In the genomic region with DNA sequence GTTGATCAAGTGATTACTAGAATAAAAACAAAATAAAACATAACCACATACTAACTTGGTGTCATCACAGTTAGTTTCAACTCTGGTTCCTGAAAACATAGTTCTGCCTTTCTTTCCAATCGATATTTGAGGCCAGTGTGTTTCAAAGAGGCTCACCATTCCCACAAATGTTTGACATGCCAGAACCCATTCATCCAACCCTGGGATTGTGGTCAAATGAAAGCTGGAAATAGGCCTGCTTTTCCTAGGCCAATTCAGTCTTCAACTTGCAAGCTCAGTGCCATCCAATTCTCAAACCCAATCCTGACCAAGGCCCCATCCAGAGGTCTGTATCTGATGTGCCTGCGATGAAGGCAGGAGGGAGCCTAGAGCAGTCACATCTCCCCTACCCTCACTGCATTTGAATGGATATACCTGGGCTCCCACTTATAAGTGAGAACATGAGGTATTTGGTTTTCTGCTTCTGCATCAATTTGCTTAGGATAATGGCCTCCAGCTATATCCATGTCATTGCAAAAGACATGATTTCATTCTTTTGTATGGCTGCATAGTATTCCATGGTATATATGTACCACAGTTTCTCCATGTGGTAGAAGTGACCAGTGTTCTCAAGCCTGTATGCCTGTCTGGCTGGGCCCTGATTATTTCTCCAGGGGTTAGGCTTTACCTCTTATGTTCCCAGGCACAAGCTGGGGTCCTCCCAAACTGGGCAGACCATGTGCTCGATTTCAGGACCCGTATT, we compare ENCODE assay signal across 16 cellular contexts.
DNase-seq lines count a peak whose midpoint lies in the region; ATAC-seq, FAIRE-seq and TF ChIP-seq lines count a peak whose summit lies in the region.
"Had no signal": no experiment of that assay in that cellular context is flagged by ENCODE, and none has a peak within 500 bp of the region (broad histone marks: within the 10 kb centered on the region; RNA-seq: fewer than 3 reads in every experiment).

No MANE protein-coding gene starts in this region.

- no peak overlapping the region for H2BK120ac ChIP-seq in mesenchymal stem cell (ENCODE audit: low read depth, low read length)

- no peak overlapping the region for H3K23ac ChIP-seq in mesenchymal stem cell (ENCODE audit: low read length in 2 of 2)

- H3K4me1 ChIP-seq in astrocyte (ENCODE audit: insufficient read depth, low read length) (peaks cover 11% of the 10 kb centered on the region), mesenchymal stem cell (ENCODE audit: control insufficient read depth, insufficient read depth, low read depth, low read length) (peaks cover 1% of the 10 kb centered on the region), vagina (peaks cover 29% of the 10 kb centered on the region)
- H3K4me1 ChIP-seq in CD8-positive, alpha-beta memory T cell (ENCODE audit: insufficient read depth, low read length) = no peaks in the 10 kb centered on the region

- no peak overlapping the region for H3K27ac ChIP-seq in astrocyte (ENCODE audit: low read depth, low read length)
- no peak overlapping the region for H3K27ac ChIP-seq in mesenchymal stem cell (ENCODE audit: low read length, poor library complexity, severe bottlenecking)
- peak overlapping the region; percentile 27 for H3K27ac ChIP-seq in vagina
- H3K27ac ChIP-seq in CD8-positive, alpha-beta memory T cell (ENCODE audit: low read depth, low read length) = no peak overlapping the region
- H3K27ac ChIP-seq: GM23248, HL-60 had no signal

- peaks cover 24% of the 10 kb centered on the region for H3K4me1 Mint-ChIP-seq in astrocyte (ENCODE audit: low read depth, unreplicated experiment)
- no peaks in the 10 kb centered on the region for H3K4me1 Mint-ChIP-seq in CD8-positive, alpha-beta memory T cell
- H3K4me1 Mint-ChIP-seq: B cell had no signal

- H2AK5ac ChIP-seq in mesenchymal stem cell (ENCODE audit: low read length, severe bottlenecking) = peak overlapping the region; percentile 49

- WGBS in mesenchymal stem cell = 100% methylated on average over 4 of the region's 4 CpGs

- H3K27me3 ChIP-seq in astrocyte (ENCODE audit: insufficient read depth, low read length) = no peaks in the 10 kb centered on the region
- H3K27me3 ChIP-seq in mesenchymal stem cell (ENCODE audit: control insufficient read depth in 1 of 2, insufficient read depth in 1 of 2, low read length in 2 of 2) = no peaks in the 10 kb centered on the region
- no peaks in the 10 kb centered on the region for H3K27me3 ChIP-seq in vagina
- no peaks in the 10 kb centered on the region for H3K27me3 ChIP-seq in CD8-positive, alpha-beta memory T cell (ENCODE audit: insufficient read depth, low read length, poor library complexity, severe bottlenecking)

- H4K91ac ChIP-seq in mesenchymal stem cell (ENCODE audit: low read length) = peak overlapping the region; percentile 3

- intact Hi-C loops in vagina (cut with DNase I) = no loop called here

- TF ChIP-seq POLR2A in H54 (IDR thresholded peaks at IDR 0.05; ENCODE audit: low read depth, low read length) = no peak
- no peak for TF ChIP-seq POLR2A in vagina (IDR thresholded peaks at IDR 0.05)

- no peak for ATAC-seq in HG02981 (IDR thresholded peaks at IDR 0.05; ENCODE audit: unreplicated experiment)

- H2BK5ac ChIP-seq in mesenchymal stem cell (ENCODE audit: low read depth, low read length, poor library complexity, severe bottlenecking) = no peak overlapping the region

- H3K14ac ChIP-seq in mesenchymal stem cell (ENCODE audit: low read length in 2 of 2) = no peak overlapping the region

- no peaks in the 10 kb centered on the region for H4K20me1 ChIP-seq in astrocyte (ENCODE audit: insufficient read depth, low read length)

- H3K4me3 Mint-ChIP-seq in astrocyte (ENCODE audit: unreplicated experiment) = no peak overlapping the region
- no peak overlapping the region for H3K4me3 Mint-ChIP-seq in CD8-positive, alpha-beta memory T cell
- H3K4me3 Mint-ChIP-seq: B cell; CD4-positive, alpha-beta T cell had no signal

- no peak for DNase-seq in H54 (ENCODE audit: insufficient read length, low spot score)
- DNase-seq in astrocyte (ENCODE audit: low read depth) = no peak
- no peak for DNase-seq in mesenchymal stem cell
- no peak for DNase-seq in vagina (ENCODE audit: extremely low spot score in 2 of 2)
- DNase-seq in activated T-cell treated with anti-CD3 and anti-CD28 coated beads for 4 hours = no peak
- no peak for DNase-seq in CD8-positive, alpha-beta memory T cell
- DNase-seq: ACHN; C1 segment of cervical spinal cord; CD4-positive, alpha-beta T cell; DMS79; GM23248; H7; KG1 had no signal

- POLR2A ChIA-PET in CD8-positive, alpha-beta memory T cell (lab: Charles Lee) = no interaction called here

- H2AFZ ChIP-seq in astrocyte (ENCODE audit: low read depth, low read length) = no peak overlapping the region
- no peak overlapping the region for H2AFZ ChIP-seq in mesenchymal stem cell (ENCODE audit: low read depth, low read length)
- H2AFZ ChIP-seq: GM23248 had no signal

- no peaks in the 10 kb centered on the region for H3K9me3 Mint-ChIP-seq in astrocyte (ENCODE audit: unreplicated experiment)
- no peaks in the 10 kb centered on the region for H3K9me3 Mint-ChIP-seq in CD8-positive, alpha-beta memory T cell
- H3K9me3 Mint-ChIP-seq: CD4-positive, alpha-beta T cell had no signal

- TF ChIP-seq CTCF in astrocyte (IDR thresholded peaks at IDR 0.05; ENCODE audit: insufficient read depth, low read depth, low read length) (no peak), vagina (IDR thresholded peaks at IDR 0.05) (no peak)

- H3K9me3 ChIP-seq in astrocyte (ENCODE audit: insufficient read depth, low read depth, low read length) = no peaks in the 10 kb centered on the region
- no peaks in the 10 kb centered on the region for H3K9me3 ChIP-seq in mesenchymal stem cell (ENCODE audit: control insufficient read depth, low read length)
- H3K9me3 ChIP-seq in vagina = no peaks in the 10 kb centered on the region
- H3K9me3 ChIP-seq in CD8-positive, alpha-beta memory T cell (ENCODE audit: low read length) = no peaks in the 10 kb centered on the region

- H2BK15ac ChIP-seq in mesenchymal stem cell (ENCODE audit: low read depth, poor library complexity, severe bottlenecking) = no peak overlapping the region

- peaks cover 14% of the 10 kb centered on the region for H3K36me3 Mint-ChIP-seq in astrocyte (ENCODE audit: low read depth, unreplicated experiment)
- H3K36me3 Mint-ChIP-seq in CD8-positive, alpha-beta memory T cell = peaks cover 11 to 59% (median 23%) of the 10 kb centered on the region in 3 donors

- FAIRE-seq in H54 (lab: Jason Lieb, UNC) (peak; percentile 11), astrocyte (lab: Jason Lieb, UNC) (no peak)

- H3K27me3 Mint-ChIP-seq in astrocyte (ENCODE audit: low read depth, unreplicated experiment) = no peaks in the 10 kb centered on the region
- H3K27me3 Mint-ChIP-seq in CD8-positive, alpha-beta memory T cell = peaks cover 0 to 1% of the 10 kb centered on the region in 2 donors
- H3K27me3 Mint-ChIP-seq: B cell; CD4-positive, alpha-beta T cell had no signal

- H3K79me1 ChIP-seq in mesenchymal stem cell (replicated peaks; ENCODE audit: low read length, poor library complexity, severe bottlenecking) = no peaks in the 10 kb centered on the region

- H3K4me2 ChIP-seq in astrocyte (ENCODE audit: low read length) (no peak overlapping the region), mesenchymal stem cell (ENCODE audit: low read length, poor library complexity, severe bottlenecking) (peak overlapping the region; percentile 11)

- H3K36me3 ChIP-seq in astrocyte (ENCODE audit: insufficient read depth, low read length) (no peaks in the 10 kb centered on the region), mesenchymal stem cell (ENCODE audit: control insufficient read depth in 1 of 2, insufficient read depth in 2 of 2, low read depth in 1 of 2, low read length in 2 of 2) (peaks cover 14 to 59% of the 10 kb centered on the region in 2 experiments), vagina (peaks cover 0 to 29% of the 10 kb centered on the region in 2 donors)
- H3K36me3 ChIP-seq in CD8-positive, alpha-beta memory T cell (ENCODE audit: insufficient read depth, low read length) = no peaks in the 10 kb centered on the region

- CTCF ChIA-PET in CD8-positive, alpha-beta memory T cell (lab: Charles Lee) = interaction anchor here (1.3 kb wide), 1 partner anchor 49 kb away, joined by 4 read pairs; no protein-coding TSS in a partner anchor

- no peak overlapping the region for H3K4ac ChIP-seq in mesenchymal stem cell (ENCODE audit: low read depth in 1 of 2, low read length in 2 of 2)

- no peaks in the 10 kb centered on the region for H3K79me2 ChIP-seq in astrocyte (ENCODE audit: insufficient read depth, low read length)

- H3K9ac ChIP-seq in astrocyte (ENCODE audit: low read length) = no peak overlapping the region
- no peak overlapping the region for H3K9ac ChIP-seq in mesenchymal stem cell (ENCODE audit: low read length)
- H3K9ac ChIP-seq: GM23248 had no signal

- H4K8ac ChIP-seq in mesenchymal stem cell (ENCODE audit: low read length) = no peak overlapping the region

- H3K27ac Mint-ChIP-seq in astrocyte (ENCODE audit: unreplicated experiment) = peak overlapping the region; percentile 23
- no peak overlapping the region for H3K27ac Mint-ChIP-seq in CD8-positive, alpha-beta memory T cell
- H3K27ac Mint-ChIP-seq: B cell; CD4-positive, alpha-beta T cell had no signal

- H3K18ac ChIP-seq in mesenchymal stem cell (ENCODE audit: low read depth in 1 of 2, low read length in 2 of 2) = peak overlapping the region; percentile 17 to 21

- H2BK12ac ChIP-seq in mesenchymal stem cell (ENCODE audit: low read length in 2 of 2) = peak overlapping the region in 1 of 2 experiments; percentile 11

- no peak overlapping the region for H3K4me3 ChIP-seq in astrocyte (ENCODE audit: insufficient read depth, low read depth, low read length)
- no peak overlapping the region for H3K4me3 ChIP-seq in mesenchymal stem cell (ENCODE audit: insufficient read depth in 1 of 2, low read depth in 1 of 2, low read length in 2 of 2)
- no peak overlapping the region for H3K4me3 ChIP-seq in vagina
- H3K4me3 ChIP-seq in CD8-positive, alpha-beta memory T cell (ENCODE audit: low read length) = no peak overlapping the region
- H3K4me3 ChIP-seq: GM23248 had no signal
